Comparison of ENCODE assay signal across 39 cellular contexts in genomic region chr1:239311331-239311730, GRCh38.
"Had no signal": no experiment of that assay in that cellular context is flagged by ENCODE, and none has a peak within 500 bp of the region (broad histone marks: within the 10 kb centered on the region; RNA-seq: fewer than 3 reads in every experiment).

No MANE protein-coding gene starts in this region.

- H3K4me1 Mint-ChIP-seq: activated naive CD4-positive, alpha-beta T cell treated with anti-CD3 and anti-CD28 coated beads, Interleukin-2, amount 10 ng/mL, durations not matched to agents 7 days and 5 days; activated naive CD4-positive, alpha-beta T cell treated with anti-CD3 and anti-CD28 coated beads, Interleukin-2, amount 50 U/mL, for 24 hours; activated naive CD8-positive, alpha-beta T cell treated with anti-CD3 and anti-CD28 coated beads for 36 hours; activated naive CD8-positive, alpha-beta T cell treated with anti-CD3 and anti-CD28 coated beads, Interleukin-2, amount 10 ng/mL, durations not matched to agents 7 days and 5 days; activated naive CD8-positive, alpha-beta T cell treated with anti-CD3 and anti-CD28 coated beads, Interleukin-2, amount 50 U/mL, for 24 hours; activated T-helper 17 cell treated with anti-CD3 and anti-CD28 coated beads, Interleukin-2, amount 50 U/mL, for 72 hours; central memory CD8-positive, alpha-beta T cell had no signal

- H3K27ac ChIP-seq: adrenal gland, ascending aorta, brain microvascular endothelial cell, breast epithelium, cardiac muscle cell had no signal

- FAIRE-seq: astrocyte, bronchial epithelial cell had no signal

- H3K4me1 ChIP-seq: adrenal gland, ascending aorta, breast epithelium had no signal

- H3K9me3 Mint-ChIP-seq: activated naive CD4-positive, alpha-beta T cell treated with anti-CD3 and anti-CD28 coated beads for 36 hours; activated naive CD4-positive, alpha-beta T cell treated with anti-CD3 and anti-CD28 coated beads, Interleukin-2, amount 10 ng/mL, durations not matched to agents 7 days and 5 days; activated naive CD4-positive, alpha-beta T cell treated with anti-CD3 and anti-CD28 coated beads, Interleukin-2, amount 50 U/mL, for 24 hours; activated naive CD4-positive, alpha-beta T cell treated with anti-CD3 and anti-CD28 coated beads, Interleukin-2, amount 50 U/mL, for 72 hours; activated naive CD8-positive, alpha-beta T cell treated with anti-CD3 and anti-CD28 coated beads for 36 hours; activated naive CD8-positive, alpha-beta T cell treated with anti-CD3 and anti-CD28 coated beads, Interleukin-2, amount 10 ng/mL, durations not matched to agents 7 days and 5 days; activated naive CD8-positive, alpha-beta T cell treated with anti-CD3 and anti-CD28 coated beads, Interleukin-2, amount 50 U/mL, for 24 hours; activated T-cell treated with anti-CD3 and anti-CD28 coated beads, Interleukin-2, amount 50 U/mL, for 24 hours; activated T-cell treated with anti-CD3 and anti-CD28 coated beads, Interleukin-2, amount 50 U/mL, for 4 hours; activated T-helper 1 cell treated with anti-CD3 and anti-CD28 coated beads, Interleukin-12 subunit alpha, Interleukin-12 subunit beta, Interleukin-2, Interleukin-4 antibody, amounts not matched to agents 30 ng/mL and 10 ng/mL and 1 ng/mL, durations not matched to agents 14 hours and 24 hours and 36 hours; activated T-helper 17 cell treated with anti-CD3 and anti-CD28 coated beads, Interleukin-2, amount 50 U/mL, for 72 hours; activated T-helper 2 cell treated with anti-CD3 and anti-CD28 coated beads, Interferon-gamma antibody, Interleukin-2, Interleukin-4, amounts not matched to agents 10 μg/mL and 5 μg/mL and 100 μg/mL, durations not matched to agents 14 hours and 24 hours and 36 hours had no signal

- H3K27ac Mint-ChIP-seq: activated naive CD4-positive, alpha-beta T cell treated with anti-CD3 and anti-CD28 coated beads for 36 hours; activated naive CD4-positive, alpha-beta T cell treated with anti-CD3 and anti-CD28 coated beads, Interleukin-2, amount 10 ng/mL, durations not matched to agents 7 days and 5 days; activated naive CD4-positive, alpha-beta T cell treated with anti-CD3 and anti-CD28 coated beads, Interleukin-2, amount 50 U/mL, for 24 hours; activated naive CD4-positive, alpha-beta T cell treated with anti-CD3 and anti-CD28 coated beads, Interleukin-2, amount 50 U/mL, for 72 hours; activated naive CD8-positive, alpha-beta T cell; activated naive CD8-positive, alpha-beta T cell treated with anti-CD3 and anti-CD28 coated beads for 36 hours; activated naive CD8-positive, alpha-beta T cell treated with anti-CD3 and anti-CD28 coated beads, Interleukin-2, amount 10 ng/mL, durations not matched to agents 7 days and 5 days; activated naive CD8-positive, alpha-beta T cell treated with anti-CD3 and anti-CD28 coated beads, Interleukin-2, amount 50 U/mL, for 24 hours; activated T-cell treated with anti-CD3 and anti-CD28 coated beads, Interleukin-2, amount 50 U/mL, for 24 hours; activated T-cell treated with anti-CD3 and anti-CD28 coated beads, Interleukin-2, amount 50 U/mL, for 72 hours; activated T-helper 1 cell treated with anti-CD3 and anti-CD28 coated beads, Interleukin-12 subunit alpha, Interleukin-12 subunit beta, Interleukin-2, Interleukin-4 antibody, amounts not matched to agents 30 ng/mL and 10 ng/mL and 1 ng/mL, durations not matched to agents 14 hours and 24 hours and 36 hours; activated T-helper 17 cell treated with anti-CD3 and anti-CD28 coated beads, Interleukin-2, amount 50 U/mL, for 72 hours; activated T-helper 2 cell treated with anti-CD3 and anti-CD28 coated beads, Interferon-gamma antibody, Interleukin-2, Interleukin-4, amounts not matched to agents 10 μg/mL and 5 μg/mL and 100 μg/mL, durations not matched to agents 14 hours and 24 hours and 36 hours; brain had no signal

- H3K27me3 ChIP-seq: adrenal gland, ascending aorta, brain microvascular endothelial cell, breast epithelium, cardiac muscle cell had no signal

- ATAC-seq: activated naive CD4-positive, alpha-beta T cell treated with anti-CD3 and anti-CD28 coated beads, Interleukin-2, amount 50 U/mL, for 72 hours; activated naive CD8-positive, alpha-beta T cell treated with anti-CD3 and anti-CD28 coated beads, Interleukin-2, amount 50 U/mL, for 24 hours; activated T-cell treated with anti-CD3 and anti-CD28 coated beads, Interleukin-2, amount 50 U/mL, for 4 hours; activated T-cell treated with anti-CD3 and anti-CD28 coated beads, Interleukin-2, amount 50 U/mL, for 72 hours; activated T-helper 17 cell treated with anti-CD3 and anti-CD28 coated beads, Interleukin-2, amount 50 U/mL, for 72 hours had no signal

- DNase-seq: activated effector memory CD4-positive, alpha-beta T cell treated with anti-CD3 and anti-CD28 coated beads, Interleukin-2, amount 50 U/mL, for 16 hours; activated effector memory CD4-positive, alpha-beta T cell treated with Interleukin-2 at 50 U/mL for 16 hours; activated gamma-delta T cell; activated gamma-delta T cell treated with Interleukin-2 at 50 U/mL for 16 hours; activated naive CD4-positive, alpha-beta T cell; activated naive CD4-positive, alpha-beta T cell treated with anti-CD3 and anti-CD28 coated beads for 36 hours; activated naive CD4-positive, alpha-beta T cell treated with anti-CD3 and anti-CD28 coated beads, Interleukin-2, amount 10 ng/mL, durations not matched to agents 7 days and 5 days; activated naive CD4-positive, alpha-beta T cell treated with anti-CD3 and anti-CD28 coated beads, Interleukin-2, amount 50 U/mL, for 16 hours; activated naive CD4-positive, alpha-beta T cell treated with Interleukin-2 at 50 U/mL for 16 hours; activated naive CD8-positive, alpha-beta T cell treated with anti-CD3 and anti-CD28 coated beads for 36 hours; activated naive CD8-positive, alpha-beta T cell treated with anti-CD3 and anti-CD28 coated beads, Interleukin-2, amount 10 ng/mL, durations not matched to agents 7 days and 5 days; activated naive CD8-positive, alpha-beta T cell treated with anti-CD3 and anti-CD28 coated beads, Interleukin-2, amount 50 U/mL, for 24 hours; activated T-cell treated with anti-CD3 and anti-CD28 coated beads, Interleukin-2, amount 50 U/mL, for 1 hour; activated T-cell treated with anti-CD3 and anti-CD28 coated beads, Interleukin-2, amount 50 U/mL, for 24 hours; activated T-cell treated with anti-CD3 and anti-CD28 coated beads, Interleukin-2, amount 50 U/mL, for 4 hours; activated T-cell treated with anti-CD3 and anti-CD28 coated beads, Interleukin-2, amount 50 U/mL, for 48 hours; activated T-cell treated with anti-CD3 and anti-CD28 coated beads, Interleukin-2, amount 50 U/mL, for 72 hours; adrenal gland; amniotic stem cell; amygdala; anterior cingulate cortex; aorta; brain microvascular endothelial cell; caudate nucleus; central memory CD4-positive, alpha-beta T cell; cerebellar nuclear complex had no signal

- H3K36me3 Mint-ChIP-seq: activated naive CD4-positive, alpha-beta T cell treated with anti-CD3 and anti-CD28 coated beads, Interleukin-2, amount 10 ng/mL, durations not matched to agents 7 days and 5 days; activated naive CD4-positive, alpha-beta T cell treated with anti-CD3 and anti-CD28 coated beads, Interleukin-2, amount 50 U/mL, for 24 hours; activated naive CD4-positive, alpha-beta T cell treated with anti-CD3 and anti-CD28 coated beads, Interleukin-2, amount 50 U/mL, for 72 hours; activated naive CD8-positive, alpha-beta T cell; activated naive CD8-positive, alpha-beta T cell treated with anti-CD3 and anti-CD28 coated beads for 36 hours; activated naive CD8-positive, alpha-beta T cell treated with anti-CD3 and anti-CD28 coated beads, Interleukin-2, amount 10 ng/mL, durations not matched to agents 7 days and 5 days; brain had no signal

- H3K27me3 Mint-ChIP-seq: activated naive CD4-positive, alpha-beta T cell treated with anti-CD3 and anti-CD28 coated beads, Interleukin-2, amount 10 ng/mL, durations not matched to agents 7 days and 5 days; activated naive CD8-positive, alpha-beta T cell treated with anti-CD3 and anti-CD28 coated beads for 36 hours; activated naive CD8-positive, alpha-beta T cell treated with anti-CD3 and anti-CD28 coated beads, Interleukin-2, amount 50 U/mL, for 24 hours; activated T-cell treated with anti-CD3 and anti-CD28 coated beads, Interleukin-2, amount 50 U/mL, for 24 hours; central memory CD8-positive, alpha-beta T cell had no signal

- H3K36me3 ChIP-seq: adrenal gland, ascending aorta, brain microvascular endothelial cell, breast epithelium, cardiac muscle cell had no signal

- H3K9me3 ChIP-seq: adrenal gland, ascending aorta, breast epithelium had no signal

- H3K4me3 Mint-ChIP-seq: activated naive CD4-positive, alpha-beta T cell treated with anti-CD3 and anti-CD28 coated beads for 36 hours; activated naive CD4-positive, alpha-beta T cell treated with anti-CD3 and anti-CD28 coated beads, Interleukin-2, amount 10 ng/mL, durations not matched to agents 7 days and 5 days; activated naive CD4-positive, alpha-beta T cell treated with anti-CD3 and anti-CD28 coated beads, Interleukin-2, amount 50 U/mL, for 24 hours; activated naive CD8-positive, alpha-beta T cell; activated naive CD8-positive, alpha-beta T cell treated with anti-CD3 and anti-CD28 coated beads for 36 hours; activated naive CD8-positive, alpha-beta T cell treated with anti-CD3 and anti-CD28 coated beads, Interleukin-2, amount 10 ng/mL, durations not matched to agents 7 days and 5 days; activated naive CD8-positive, alpha-beta T cell treated with anti-CD3 and anti-CD28 coated beads, Interleukin-2, amount 50 U/mL, for 24 hours; activated T-cell treated with anti-CD3 and anti-CD28 coated beads, Interleukin-2, amount 50 U/mL, for 24 hours; activated T-cell treated with anti-CD3 and anti-CD28 coated beads, Interleukin-2, amount 50 U/mL, for 4 hours; activated T-cell treated with anti-CD3 and anti-CD28 coated beads, Interleukin-2, amount 50 U/mL, for 72 hours; activated T-helper 1 cell treated with anti-CD3 and anti-CD28 coated beads, Interleukin-12 subunit alpha, Interleukin-12 subunit beta, Interleukin-2, Interleukin-4 antibody, amounts not matched to agents 30 ng/mL and 10 ng/mL and 1 ng/mL, durations not matched to agents 14 hours and 24 hours and 36 hours; activated T-helper 17 cell treated with anti-CD3 and anti-CD28 coated beads, Interleukin-2, amount 50 U/mL, for 72 hours; brain; central memory CD8-positive, alpha-beta T cell had no signal

- H3K4me3 ChIP-seq: adrenal gland, ascending aorta, breast epithelium, cardiac muscle cell had no signal
